Comparison of ENCODE assay signal across 1 cellular context in genomic region chr3:49873623-49874022, GRCh38.
TF ChIP-seq lines count a peak whose summit lies in the region.

No MANE protein-coding gene starts in this region.

TF ChIP-seq in HepG2, 621 proteins besides CTCF, POLR2A, EP300 and RAD21 (continued from another document and continues in another):
- TF ChIP-seq, protein P1, sequence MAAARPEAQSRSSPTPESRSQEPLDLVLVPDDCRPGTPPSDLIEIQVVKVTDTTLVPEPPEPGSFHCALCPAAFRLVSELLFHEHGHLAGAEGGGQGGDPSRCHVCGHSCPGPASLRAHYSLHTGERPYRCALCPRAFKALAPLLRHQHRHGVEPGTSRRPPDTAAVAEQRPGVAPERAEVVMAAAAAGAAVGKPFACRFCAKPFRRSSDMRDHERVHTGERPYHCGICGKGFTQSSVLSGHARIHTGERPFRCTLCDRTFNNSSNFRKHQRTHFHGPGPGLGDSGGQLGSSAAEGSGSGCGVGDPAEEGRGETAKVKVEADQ (CRISPR knock-in tag; IDR thresholded peaks at IDR 0.05; ENCODE audit: borderline replicate concordance): no peak
- TF ChIP-seq MYPOP (CRISPR knock-in tag; IDR thresholded peaks at IDR 0.05): no peak
- no peak for TF ChIP-seq ZNF512B (CRISPR knock-in tag; IDR thresholded peaks at IDR 0.05; ENCODE audit: borderline replicate concordance)
- 0 out of 2 replicates have a peak, but pooled peaks have one; percentile 25 for TF ChIP-seq FOXO1 (CRISPR knock-in tag; IDR thresholded peaks at IDR 0.05)
- TF ChIP-seq CCAR2 (optimal IDR thresholded peaks at IDR 0.05; ENCODE audit: low read depth, low read length): no peak
- TF ChIP-seq NR2F1 (CRISPR knock-in tag; IDR thresholded peaks at IDR 0.05): no peak
- peak; percentile 74; the same call in 1 of the 2 replicates for TF ChIP-seq SMAD1 (CRISPR knock-in tag; IDR thresholded peaks at IDR 0.05; ENCODE audit: borderline replicate concordance, low read depth)
- TF ChIP-seq, protein P2, sequence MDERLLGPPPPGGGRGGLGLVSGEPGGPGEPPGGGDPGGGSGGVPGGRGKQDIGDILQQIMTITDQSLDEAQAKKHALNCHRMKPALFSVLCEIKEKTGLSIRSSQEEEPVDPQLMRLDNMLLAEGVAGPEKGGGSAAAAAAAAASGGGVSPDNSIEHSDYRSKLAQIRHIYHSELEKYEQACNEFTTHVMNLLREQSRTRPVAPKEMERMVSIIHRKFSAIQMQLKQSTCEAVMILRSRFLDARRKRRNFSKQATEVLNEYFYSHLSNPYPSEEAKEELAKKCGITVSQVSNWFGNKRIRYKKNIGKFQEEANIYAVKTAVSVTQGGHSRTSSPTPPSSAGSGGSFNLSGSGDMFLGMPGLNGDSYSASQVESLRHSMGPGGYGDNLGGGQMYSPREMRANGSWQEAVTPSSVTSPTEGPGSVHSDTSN (CRISPR knock-in tag; IDR thresholded peaks at IDR 0.05): no peak
- TF ChIP-seq HNF1B (CRISPR knock-in tag; IDR thresholded peaks at IDR 0.05): peak; percentile 67
- TF ChIP-seq TEAD3 (CRISPR knock-in tag; optimal IDR thresholded peaks at IDR 0.05; ENCODE audit: borderline replicate concordance): peak; percentile 31
- TF ChIP-seq NFE2L1 (CRISPR knock-in tag; IDR thresholded peaks at IDR 0.05; ENCODE audit: borderline replicate concordance): no peak
- TF ChIP-seq PRPF4 (IDR thresholded peaks at IDR 0.05; ENCODE audit: low read depth, low read length, poor library complexity, severe bottlenecking): no peak
- TF ChIP-seq ZNF639 (CRISPR knock-in tag; conservative IDR thresholded peaks at IDR 0.05): no peak
- TF ChIP-seq AHR (CRISPR knock-in tag; IDR thresholded peaks at IDR 0.05): no peak
- TF ChIP-seq ZNF652 (CRISPR knock-in tag; IDR thresholded peaks at IDR 0.05; ENCODE audit: borderline replicate concordance, low read depth): no peak
- TF ChIP-seq, protein P3, sequence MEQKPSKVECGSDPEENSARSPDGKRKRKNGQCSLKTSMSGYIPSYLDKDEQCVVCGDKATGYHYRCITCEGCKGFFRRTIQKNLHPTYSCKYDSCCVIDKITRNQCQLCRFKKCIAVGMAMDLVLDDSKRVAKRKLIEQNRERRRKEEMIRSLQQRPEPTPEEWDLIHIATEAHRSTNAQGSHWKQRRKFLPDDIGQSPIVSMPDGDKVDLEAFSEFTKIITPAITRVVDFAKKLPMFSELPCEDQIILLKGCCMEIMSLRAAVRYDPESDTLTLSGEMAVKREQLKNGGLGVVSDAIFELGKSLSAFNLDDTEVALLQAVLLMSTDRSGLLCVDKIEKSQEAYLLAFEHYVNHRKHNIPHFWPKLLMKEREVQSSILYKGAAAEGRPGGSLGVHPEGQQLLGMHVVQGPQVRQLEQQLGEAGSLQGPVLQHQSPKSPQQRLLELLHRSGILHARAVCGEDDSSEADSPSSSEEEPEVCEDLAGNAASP (CRISPR knock-in tag; IDR thresholded peaks at IDR 0.05; ENCODE audit: borderline replicate concordance): peak; percentile 62
- TF ChIP-seq, protein P4, sequence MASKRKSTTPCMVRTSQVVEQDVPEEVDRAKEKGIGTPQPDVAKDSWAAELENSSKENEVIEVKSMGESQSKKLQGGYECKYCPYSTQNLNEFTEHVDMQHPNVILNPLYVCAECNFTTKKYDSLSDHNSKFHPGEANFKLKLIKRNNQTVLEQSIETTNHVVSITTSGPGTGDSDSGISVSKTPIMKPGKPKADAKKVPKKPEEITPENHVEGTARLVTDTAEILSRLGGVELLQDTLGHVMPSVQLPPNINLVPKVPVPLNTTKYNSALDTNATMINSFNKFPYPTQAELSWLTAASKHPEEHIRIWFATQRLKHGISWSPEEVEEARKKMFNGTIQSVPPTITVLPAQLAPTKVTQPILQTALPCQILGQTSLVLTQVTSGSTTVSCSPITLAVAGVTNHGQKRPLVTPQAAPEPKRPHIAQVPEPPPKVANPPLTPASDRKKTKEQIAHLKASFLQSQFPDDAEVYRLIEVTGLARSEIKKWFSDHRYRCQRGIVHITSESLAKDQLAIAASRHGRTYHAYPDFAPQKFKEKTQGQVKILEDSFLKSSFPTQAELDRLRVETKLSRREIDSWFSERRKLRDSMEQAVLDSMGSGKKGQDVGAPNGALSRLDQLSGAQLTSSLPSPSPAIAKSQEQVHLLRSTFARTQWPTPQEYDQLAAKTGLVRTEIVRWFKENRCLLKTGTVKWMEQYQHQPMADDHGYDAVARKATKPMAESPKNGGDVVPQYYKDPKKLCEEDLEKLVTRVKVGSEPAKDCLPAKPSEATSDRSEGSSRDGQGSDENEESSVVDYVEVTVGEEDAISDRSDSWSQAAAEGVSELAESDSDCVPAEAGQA (IDR thresholded peaks at IDR 0.05; ENCODE audit: low read depth): no peak
- TF ChIP-seq, protein P4 (CRISPR knock-in tag; IDR thresholded peaks at IDR 0.05; ENCODE audit: borderline replicate concordance): no peak
- no peak for TF ChIP-seq SP2 (CRISPR knock-in tag; IDR thresholded peaks at IDR 0.05)
- TF ChIP-seq GPN1 (CRISPR knock-in tag; IDR thresholded peaks at IDR 0.05; ENCODE audit: borderline replicate concordance): no peak
- TF ChIP-seq TGIF2 (CRISPR knock-in tag; IDR thresholded peaks at IDR 0.05): no peak
- peak; percentile 37; the same call in 1 of the 2 replicates for TF ChIP-seq REPIN1 (CRISPR knock-in tag; IDR thresholded peaks at IDR 0.05; ENCODE audit: borderline replicate concordance, low read depth)
- TF ChIP-seq ZSCAN22 (CRISPR knock-in tag; IDR thresholded peaks at IDR 0.05): no peak
- no peak for TF ChIP-seq ZNF24 (IDR thresholded peaks at IDR 0.05)
- no peak for TF ChIP-seq CENPX (CRISPR knock-in tag; IDR thresholded peaks at IDR 0.05)
- no peak for TF ChIP-seq AFF4 (CRISPR knock-in tag; IDR thresholded peaks at IDR 0.05)
- TF ChIP-seq MLX (CRISPR knock-in tag; IDR thresholded peaks at IDR 0.05): peak; percentile 50; the same call in 1 of the 2 replicates
- no peak for TF ChIP-seq ZNF781 (CRISPR knock-in tag; IDR thresholded peaks at IDR 0.05; ENCODE audit: borderline replicate concordance, not compliant biosample characterization)
- TF ChIP-seq ATF3 (CRISPR knock-in tag; IDR thresholded peaks at IDR 0.05): no peak
- TF ChIP-seq THAP11 (CRISPR knock-in tag; IDR thresholded peaks at IDR 0.05): peak; percentile 46; the same call in 1 of the 2 replicates
- 0 out of 2 replicates have a peak, but pooled peaks have one; percentile 51 for TF ChIP-seq TARDBP (CRISPR knock-in tag; IDR thresholded peaks at IDR 0.05)
- TF ChIP-seq, protein P5, sequence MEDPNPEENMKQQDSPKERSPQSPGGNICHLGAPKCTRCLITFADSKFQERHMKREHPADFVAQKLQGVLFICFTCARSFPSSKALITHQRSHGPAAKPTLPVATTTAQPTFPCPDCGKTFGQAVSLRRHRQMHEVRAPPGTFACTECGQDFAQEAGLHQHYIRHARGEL (CRISPR knock-in tag; IDR thresholded peaks at IDR 0.05): no peak
- TF ChIP-seq FOXA3 (CRISPR knock-in tag; IDR thresholded peaks at IDR 0.05): peak; percentile 47; the same call in 1 of the 2 replicates
- no peak for TF ChIP-seq ZNF484 (CRISPR knock-in tag; IDR thresholded peaks at IDR 0.05; ENCODE audit: borderline replicate concordance, low read depth)
- no peak for TF ChIP-seq TAF15 (IDR thresholded peaks at IDR 0.05; ENCODE audit: low read depth, low read length, poor library complexity, severe bottlenecking)
- no peak for TF ChIP-seq ZKSCAN1 (IDR thresholded peaks at IDR 0.05; ENCODE audit: low read length)
- TF ChIP-seq MED8 (CRISPR knock-in tag; IDR thresholded peaks at IDR 0.05; ENCODE audit: insufficient replicate concordance): no peak
